In genomic region chr22:31210830-31211503, GRCh38 we compare ENCODE assay signal across 8 cellular contexts. TPM values are rescaled to one million over a fixed set of nuclear protein-coding genes. Genes with fewer than 3 reads are reported as not detected.
A peak's percentile ranks its signal among the peaks of the same experiment; 100 is the strongest.
DNase-seq lines count a peak whose midpoint lies in the region; ATAC-seq and TF ChIP-seq lines count a peak whose summit lies in the region.

No MANE protein-coding gene starts in this region.

- no peak for TF ChIP-seq EP300 in esophagus muscularis mucosa (IDR thresholded peaks at IDR 0.05)

- 54% methylated on average over 7 of the region's 7 CpGs for WGBS in esophagus muscularis mucosa

- DNase-seq in EL (peak; percentile 22), esophagus muscularis mucosa (ENCODE audit: extremely low spot score) (no peak), gastrocnemius medialis (peak in 1 of 2 donors; percentile 23), NCI-H2029 (lab: John Stamatoyannopoulos, UW) (no peak), NCI-H1436 (lab: John Stamatoyannopoulos, UW) (no peak), erythroblast (lab: John Stamatoyannopoulos, UW) (no peak), Ammon's horn (ENCODE audit: low spot score) (no peak)

- H3K36me3 ChIP-seq in SU-DHL-6 (ENCODE audit: low read length), result no peaks in the 10 kb centered on the region
- peaks cover 0 to 13% (median 4%) of the 10 kb centered on the region in 4 donors for H3K36me3 ChIP-seq in esophagus muscularis mucosa
- no peaks in the 10 kb centered on the region for H3K36me3 ChIP-seq in gastrocnemius medialis

- no peaks in the 10 kb centered on the region for H4K20me1 ChIP-seq in SU-DHL-6 (ENCODE audit: low read depth, low read length)

- ATAC-seq in gastrocnemius medialis, result peak in 1 of 2 donors; percentile 14

- H3K27me3 ChIP-seq in SU-DHL-6 (ENCODE audit: low read length) (no peaks in the 10 kb centered on the region), esophagus muscularis mucosa (no peaks in the 10 kb centered on the region), gastrocnemius medialis (no peaks in the 10 kb centered on the region)

- peak overlapping the region; percentile 95 for H2AFZ ChIP-seq in SU-DHL-6 (ENCODE audit: low read depth, low read length, severe bottlenecking)

- H3K9me3 ChIP-seq in SU-DHL-6 (ENCODE audit: insufficient read depth, low read length) (no peaks in the 10 kb centered on the region), esophagus muscularis mucosa (no peaks in the 10 kb centered on the region), gastrocnemius medialis (no peaks in the 10 kb centered on the region)

- H3K4me1 ChIP-seq in esophagus muscularis mucosa, result peaks cover 29 to 44% (median 39%) of the 10 kb centered on the region in 4 donors
- H3K4me1 ChIP-seq in gastrocnemius medialis, result peaks cover 25 to 26% of the 10 kb centered on the region in 2 donors

- H3K27ac ChIP-seq in SU-DHL-6 (ENCODE audit: low read depth, low read length) (peak overlapping the region; percentile 17; the same call in 1 of the 2 replicates), esophagus muscularis mucosa (replicated peaks in 1 of 4) (peak overlapping the region; percentile 78 to 86 (median 84)), gastrocnemius medialis (peak overlapping the region; percentile 85 to 88 (median 87))

- TF ChIP-seq CTCF in SU-DHL-6 (IDR thresholded peaks at IDR 0.05; ENCODE audit: insufficient read depth, low read length, poor library complexity, severe bottlenecking) (no peak), esophagus muscularis mucosa (IDR thresholded peaks at IDR 0.05) (no peak), gastrocnemius medialis (IDR thresholded peaks at IDR 0.05 in 4 of 5, conservative IDR thresholded peaks at IDR 0.05 in 1 of 5) (no peak)

- no peak overlapping the region for H3K9ac ChIP-seq in SU-DHL-6 (ENCODE audit: low read length)

- H3F3A ChIP-seq in SU-DHL-6 (ENCODE audit: insufficient read depth), result no peaks in the 10 kb centered on the region

- intact Hi-C loops in esophagus muscularis mucosa (cut with DNase I), result loop anchor here (2.0 kb wide), 1 partner anchor 62 kb away; no protein-coding TSS in a partner anchor
- intact Hi-C loops in gastrocnemius medialis (cut with DNase I; ENCODE audit: low total_unique reads), result loop anchor here (5.0 kb wide), 2 partner anchors 81 to 244 kb away; partner anchors contain the start of genes MORC2, PIK3IP1 and TUG1

- no peaks in the 10 kb centered on the region for H3K9me2 ChIP-seq in SU-DHL-6 (replicated peaks; ENCODE audit: insufficient read depth, low read length)

- peaks cover 28% of the 10 kb centered on the region for H3K79me2 ChIP-seq in SU-DHL-6 (ENCODE audit: insufficient read depth, low read length)

- peak overlapping the region; percentile 61 for H3K4me2 ChIP-seq in SU-DHL-6 (ENCODE audit: low read depth, low read length, poor library complexity, severe bottlenecking)

- H3K4me3 ChIP-seq in SU-DHL-6 (ENCODE audit: insufficient read depth, low read length, poor library complexity, severe bottlenecking), result no peak overlapping the region
- no peak overlapping the region for H3K4me3 ChIP-seq in esophagus muscularis mucosa
- no peak overlapping the region for H3K4me3 ChIP-seq in gastrocnemius medialis

- TF ChIP-seq POLR2A in esophagus muscularis mucosa (IDR thresholded peaks at IDR 0.05; ENCODE audit: low read depth) (no peak), gastrocnemius medialis (IDR thresholded peaks at IDR 0.05) (no peak), erythroblast (IDR thresholded peaks at IDR 0.05; ENCODE audit: low read length) (no peak)

- in situ Hi-C loops in gastrocnemius medialis (cut with MboI; ENCODE audit: low sequenced_read_pairs in 4 of 4), result loop anchor here in 1 of 4 donors (5.0 kb wide), 1 partner anchor 61 kb away; no protein-coding TSS in a partner anchor

RNA-seq across cellular contexts. Expression of gene LIMK2, which starts 1.1 kb away (rescaled TPM):
- 10 to 100 TPM; 12.0 to 18.2 (median 14.3) TPM for total RNA-seq in esophagus muscularis mucosa
- total RNA-seq in gastrocnemius medialis, result 10 to 100 TPM in 1 of 4 donors, 1 to 10 TPM in 3; 4.0 to 12.6 (median 7.1) TPM

RNA-seq across cellular contexts. Expression of gene RNF185, which starts 51.0 kb away (rescaled TPM):
- total RNA-seq in esophagus muscularis mucosa (10 to 100 TPM; 33.6 to 66.7 (median 55.6) TPM), gastrocnemius medialis (10 to 100 TPM; 23.8 to 28.1 (median 27.6) TPM)

Comparison
In these comparisons a context has a peak if more than half of its experiments do, and no peak if none do; other contexts are left out.
1. H3K27ac ChIP-seq: peak in every context shown above with its lines; median percentile 87 in gastrocnemius medialis; 84 in esophagus muscularis mucosa; 17 in SU-DHL-6.